ENCODE assay signal across 7 cellular contexts in the genomic region with DNA sequence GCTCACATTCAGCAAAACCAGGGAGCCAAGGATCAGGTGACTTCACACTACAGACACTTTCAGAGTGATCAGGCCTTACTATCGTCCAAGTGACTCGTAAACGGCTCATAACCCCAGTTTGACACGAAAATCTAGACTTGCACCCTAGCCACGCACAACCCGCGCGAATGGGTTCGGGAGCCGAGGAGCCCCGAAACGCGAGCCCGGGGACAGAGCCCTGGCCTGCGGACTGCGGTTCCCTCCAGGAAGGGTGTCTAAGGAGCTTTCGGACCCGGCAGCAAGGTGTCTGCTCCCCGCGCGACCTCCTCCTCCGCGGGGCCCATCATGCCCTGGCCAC. TPM values are rescaled to one million over a fixed set of nuclear protein-coding genes. Genes with fewer than 3 reads are reported as not detected.
A peak's percentile ranks its signal among the peaks of the same experiment; 100 is the strongest.
DNase-seq lines count a peak whose midpoint lies in the region; ATAC-seq and TF ChIP-seq lines count a peak whose summit lies in the region.

No MANE protein-coding gene starts in this region.

- peak overlapping the region; percentile 80 for H3K27ac Mint-ChIP-seq in GM23338

- no peaks in the 10 kb centered on the region; the same call in 2 of the 3 replicates for H3K36me3 Mint-ChIP-seq in GM23338 (ENCODE audit: low read depth)

- H3K27ac ChIP-seq in GM23338 (ENCODE audit: low read depth), result no peak overlapping the region
- H3K27ac ChIP-seq in KOPT-K1 (ENCODE audit: low read depth, low read length, poor library complexity, severe bottlenecking), result peak overlapping the region; percentile 77
- peak overlapping the region; percentile 73 for H3K27ac ChIP-seq in SU-DHL-6 (ENCODE audit: low read depth, low read length)
- H3K27ac ChIP-seq in body of pancreas, result peak overlapping the region; percentile 91 to 99 (median 97)
- no peak overlapping the region for H3K27ac ChIP-seq in iPS-18a (ENCODE audit: low read length)

- peaks cover 30% of the 10 kb centered on the region for H3K4me1 ChIP-seq in GM23338 (ENCODE audit: insufficient read depth)
- H3K4me1 ChIP-seq in body of pancreas, result peaks cover 30% of the 10 kb centered on the region
- H3K4me1 ChIP-seq in iPS-18a (ENCODE audit: control insufficient read depth, low read depth, low read length), result peaks cover 19% of the 10 kb centered on the region
- peaks cover 18% of the 10 kb centered on the region for H3K4me1 ChIP-seq in skeletal muscle satellite cell (ENCODE audit: control insufficient read depth, insufficient read depth, low read length)

- TF ChIP-seq CTCF in GM10266 (IDR thresholded peaks at IDR 0.05; ENCODE audit: control insufficient read depth, insufficient read depth, low read depth, missing control alignments), result no peak
- TF ChIP-seq CTCF in GM23338 (conservative IDR thresholded peaks at IDR 0.05; ENCODE audit: low read depth in 2 of 2), result no peak
- TF ChIP-seq CTCF in SU-DHL-6 (IDR thresholded peaks at IDR 0.05; ENCODE audit: insufficient read depth, low read length, poor library complexity, severe bottlenecking), result no peak
- TF ChIP-seq CTCF in body of pancreas (IDR thresholded peaks at IDR 0.05), result peak in 1 of 7 experiments; percentile 12

- peaks cover 41% of the 10 kb centered on the region for H3K4me1 Mint-ChIP-seq in GM23338

- H3K9me2 ChIP-seq in GM23338 (ENCODE audit: insufficient read depth), result no peaks in the 10 kb centered on the region
- H3K9me2 ChIP-seq in SU-DHL-6 (replicated peaks; ENCODE audit: insufficient read depth, low read length), result no peaks in the 10 kb centered on the region

- peaks cover 9% of the 10 kb centered on the region for H3K27me3 Mint-ChIP-seq in GM23338 (ENCODE audit: insufficient read depth, low read depth, poor library complexity)

- DNase-seq in GM10266 (ENCODE audit: extremely low spot score) (peak; percentile 67), GM23338 (ENCODE audit: low spot score) (no peak), body of pancreas (peak in 3 of 4 donors; percentile 43 to 61 (median 45))

- 0% methylated on average over 4 to 19 of the region's 23 CpGs for WGBS in body of pancreas, 2 donors

- TF ChIP-seq POLR2A in body of pancreas (IDR thresholded peaks at IDR 0.05), result peak in 2 of 3 donors; percentile 9 to 30

- H3K36me3 ChIP-seq in GM23338 (ENCODE audit: insufficient read depth) (no peaks in the 10 kb centered on the region), KOPT-K1 (ENCODE audit: insufficient read depth, low read length) (peaks cover 22% of the 10 kb centered on the region), SU-DHL-6 (ENCODE audit: low read length) (peaks cover 5% of the 10 kb centered on the region; the same call in 1 of the 2 replicates), body of pancreas (replicated peaks in 1 of 2; ENCODE audit: insufficient read depth in 1 of 2, low read depth in 2 of 2) (no peaks in the 10 kb centered on the region), iPS-18a (ENCODE audit: control insufficient read depth, low read depth, low read length) (peaks cover 6% of the 10 kb centered on the region), skeletal muscle satellite cell (ENCODE audit: insufficient read depth, low read length) (no peaks in the 10 kb centered on the region)

- peak overlapping the region; percentile 91 for H3K9ac ChIP-seq in SU-DHL-6 (ENCODE audit: low read length)
- peak overlapping the region; percentile 83 for H3K9ac ChIP-seq in iPS-18a (ENCODE audit: low read length)
- H3K9ac ChIP-seq in skeletal muscle satellite cell (ENCODE audit: low read depth, low read length), result peak overlapping the region; percentile 97

- no peaks in the 10 kb centered on the region for H3K27me3 ChIP-seq in GM23338 (ENCODE audit: insufficient read depth)
- no peaks in the 10 kb centered on the region for H3K27me3 ChIP-seq in SU-DHL-6 (ENCODE audit: low read length)
- no peaks in the 10 kb centered on the region for H3K27me3 ChIP-seq in body of pancreas
- no peaks in the 10 kb centered on the region for H3K27me3 ChIP-seq in iPS-18a (ENCODE audit: control insufficient read depth, insufficient read depth, low read length)
- H3K27me3 ChIP-seq in skeletal muscle satellite cell (ENCODE audit: control insufficient read depth, insufficient read depth, low read length), result peaks cover 5% of the 10 kb centered on the region

- H3K79me2 ChIP-seq in GM23338 (replicated peaks; ENCODE audit: insufficient read depth), result peaks cover 52% of the 10 kb centered on the region
- H3K79me2 ChIP-seq in SU-DHL-6 (ENCODE audit: insufficient read depth, low read length), result peaks cover 52% of the 10 kb centered on the region

- peak overlapping the region; percentile 90 for H3K4me3 Mint-ChIP-seq in GM23338

- H4K20me1 ChIP-seq in GM23338 (replicated peaks; ENCODE audit: insufficient read depth), result peaks cover 33% of the 10 kb centered on the region
- H4K20me1 ChIP-seq in SU-DHL-6 (ENCODE audit: low read depth, low read length), result peaks cover 35% of the 10 kb centered on the region

- no peaks in the 10 kb centered on the region for H3K9me3 ChIP-seq in KOPT-K1 (ENCODE audit: insufficient read depth, low read length, poor library complexity, severe bottlenecking)
- no peaks in the 10 kb centered on the region for H3K9me3 ChIP-seq in SU-DHL-6 (ENCODE audit: insufficient read depth, low read length)
- H3K9me3 ChIP-seq in body of pancreas, result no peaks in the 10 kb centered on the region
- no peaks in the 10 kb centered on the region for H3K9me3 ChIP-seq in iPS-18a (ENCODE audit: control insufficient read depth, low read depth, low read length)
- no peaks in the 10 kb centered on the region for H3K9me3 ChIP-seq in skeletal muscle satellite cell (replicated peaks; ENCODE audit: low read length)

- H3K4me3 ChIP-seq in GM23338, result peak overlapping the region; percentile 91
- H3K4me3 ChIP-seq in SU-DHL-6 (ENCODE audit: insufficient read depth, low read length, poor library complexity, severe bottlenecking), result peak overlapping the region; percentile 63
- peak overlapping the region; percentile 29 to 52 for H3K4me3 ChIP-seq in body of pancreas
- peak overlapping the region; percentile 95 for H3K4me3 ChIP-seq in iPS-18a (ENCODE audit: low read length)
- H3K4me3 ChIP-seq in skeletal muscle satellite cell (ENCODE audit: low read length), result peak overlapping the region; percentile 92

- H3K4me2 ChIP-seq in GM23338, result peak overlapping the region; percentile 80
- H3K4me2 ChIP-seq in SU-DHL-6 (ENCODE audit: low read depth, low read length, poor library complexity, severe bottlenecking), result peak overlapping the region; percentile 78
- H3K4me2 ChIP-seq in skeletal muscle satellite cell (ENCODE audit: low read length), result peak overlapping the region; percentile 78

- ATAC-seq in GM23338, result peak; percentile 3; the same call in 2 of the 3 replicates
- peak; percentile 18 for ATAC-seq in body of pancreas

- intact Hi-C loops in body of pancreas (cut with DNase I), result no loop called here

- H2AFZ ChIP-seq in GM23338, result no peak overlapping the region
- H2AFZ ChIP-seq in SU-DHL-6 (ENCODE audit: low read depth, low read length, severe bottlenecking), result no peak overlapping the region

- no peaks in the 10 kb centered on the region for H3K9me3 Mint-ChIP-seq in GM23338

- H3F3A ChIP-seq in GM23338 (replicated peaks; ENCODE audit: low read depth), result no peaks in the 10 kb centered on the region
- no peaks in the 10 kb centered on the region; the same call in 1 of the 2 replicates for H3F3A ChIP-seq in SU-DHL-6 (ENCODE audit: insufficient read depth)

TF ChIP-seq in GM23338, 12 proteins besides CTCF, POLR2A, EP300 and RAD21 (continues in another document):
- no peak for TF ChIP-seq ZNF114 (CRISPR knock-in tag; IDR thresholded peaks at IDR 0.05)
- no peak for TF ChIP-seq EZH2 (IDR thresholded peaks at IDR 0.05; ENCODE audit: low read depth, unreplicated experiment)
- no peak for TF ChIP-seq POLR2AphosphoS5 (IDR thresholded peaks at IDR 0.05; ENCODE audit: low read depth)
- no peak for TF ChIP-seq REST (IDR thresholded peaks at IDR 0.05; ENCODE audit: unreplicated experiment)
- no peak for TF ChIP-seq STAT1 (IDR thresholded peaks at IDR 0.05; ENCODE audit: unreplicated experiment)

RNA-seq across cellular contexts. Expression of gene ATL2, which starts 0.8 kb away (rescaled TPM):
- 121 and 140 TPM in 2 replicates for total RNA-seq in GM23338 (2014; rRNA removed; shearing (Covaris generic))
- 25.7 and 30.2 TPM in 2 replicates for polyA plus RNA-seq in GM23338 (2016; fragmentation: Nextera tagmentation; extraction: Ambion mirVana)
- 10 to 100 TPM; 43.6 to 62.6 TPM for total RNA-seq in body of pancreas
- 49.8 and 57.0 TPM in 2 replicates for total RNA-seq in skeletal muscle satellite cell (2012; rRNA removed)

Comparison
In these comparisons a context has a peak if more than half of its experiments do, and no peak if none do; other contexts are left out.
1. H3K27ac ChIP-seq: peak in KOPT-K1 (single experiment), SU-DHL-6 (single experiment) and body of pancreas (4 of 4); none in GM23338 (single experiment) and iPS-18a (single experiment).
2. H3K4me3 ChIP-seq: peak in every context shown above with its lines; median percentile 95 in iPS-18a; 92 in skeletal muscle satellite cell; 91 in GM23338; 63 in SU-DHL-6; 40 in body of pancreas.
3. Peak in every context shown above with its lines, with median percentiles within 50 percentile points of each other: H3K4me2 ChIP-seq and H3K9ac ChIP-seq.